Comparison of ENCODE assay signal across 8 cellular contexts in the genomic region with DNA sequence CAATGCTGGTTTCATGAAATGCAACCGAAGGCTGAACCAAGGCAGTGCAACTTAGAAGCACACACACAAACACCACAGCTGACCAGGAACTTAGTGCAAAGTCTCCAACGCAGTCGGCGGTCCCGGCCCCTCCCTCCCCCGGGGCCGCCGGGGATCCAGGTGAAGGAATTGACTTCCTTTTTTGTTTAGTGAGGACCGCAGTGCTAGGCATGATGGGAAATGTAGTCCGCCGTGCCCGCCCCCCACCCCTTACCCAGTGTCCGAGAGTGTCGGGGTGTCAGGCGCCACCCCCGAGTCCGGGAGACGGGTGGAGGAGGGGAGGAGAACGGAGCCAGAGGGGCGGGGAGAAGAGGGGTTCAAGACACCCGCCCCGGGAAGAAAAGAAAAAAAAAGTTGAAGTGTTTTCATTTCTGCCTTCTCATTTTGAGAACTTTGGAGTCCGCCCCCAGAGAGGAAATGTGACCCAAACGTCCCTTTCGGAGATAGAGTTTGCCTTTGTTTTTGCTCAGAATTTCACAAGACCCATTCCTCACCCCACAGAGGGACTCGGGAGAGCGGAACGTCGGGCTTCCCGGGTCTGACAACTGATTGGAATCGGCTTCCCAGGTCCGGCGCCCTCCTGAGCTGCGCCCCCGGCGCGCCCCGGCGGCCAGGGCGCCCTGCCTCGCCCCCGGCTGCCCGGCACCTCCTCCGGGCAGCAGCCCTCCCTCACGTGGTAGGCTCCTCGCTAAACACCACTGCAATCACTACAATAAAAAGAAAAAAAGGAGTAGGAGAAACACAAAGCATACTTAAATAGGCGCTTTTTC. TPM values are rescaled to one million over a fixed set of nuclear protein-coding genes. Genes with fewer than 3 reads are reported as not detected.
A peak's percentile ranks its signal among the peaks of the same experiment; 100 is the strongest.
DNase-seq lines count a peak whose midpoint lies in the region; ATAC-seq, FAIRE-seq and TF ChIP-seq lines count a peak whose summit lies in the region.

No MANE protein-coding gene starts in this region.

- CTCF ChIA-PET in activated CD8-positive, alpha-beta memory T cell treated with anti-CD3 and anti-CD28 coated beads, Interleukin-2, amount 10 ng/mL, durations not matched to agents 7 days and 5 days (lab: Charles Lee): interaction anchor here (0.8 to 13.4 kb wide), 14 partner anchors 10 to 449 kb away, joined by 3 to 249 read pairs (median 5); a partner anchor contains a TSS
- CTCF ChIA-PET in endothelial cell of umbilical vein (lab: Charles Lee): interaction anchor here (1.0 to 9.3 kb wide), 6 partner anchors 34 to 448 kb away, joined by 3 to 287 read pairs (median 20); no protein-coding TSS in a partner anchor

- peak overlapping the region; percentile 74 for H3K4me3 Mint-ChIP-seq in activated CD8-positive, alpha-beta memory T cell treated with anti-CD3 and anti-CD28 coated beads, Interleukin-2, amount 10 ng/mL, durations not matched to agents 7 days and 5 days
- peak overlapping the region; percentile 86 for H3K4me3 Mint-ChIP-seq in memory B cell
- H3K4me3 Mint-ChIP-seq in stimulated activated effector memory CD8-positive, alpha-beta T cell treated with anti-CD3 and anti-CD28 coated beads, Interleukin-12 subunit alpha, Interleukin-12 subunit beta, amount 100 ng/mL, for 72 hours: peak overlapping the region; percentile 83

- peak overlapping the region; percentile 81 for H3K27ac Mint-ChIP-seq in activated CD8-positive, alpha-beta memory T cell treated with anti-CD3 and anti-CD28 coated beads, Interleukin-2, amount 10 ng/mL, durations not matched to agents 7 days and 5 days
- H3K27ac Mint-ChIP-seq in memory B cell: no peak overlapping the region
- peak overlapping the region; percentile 74 for H3K27ac Mint-ChIP-seq in stimulated activated effector memory CD8-positive, alpha-beta T cell treated with anti-CD3 and anti-CD28 coated beads, Interleukin-12 subunit alpha, Interleukin-12 subunit beta, amount 100 ng/mL, for 72 hours

- no peak overlapping the region for H2AFZ ChIP-seq in endothelial cell of umbilical vein (ENCODE audit: low read depth, low read length)

- intact Hi-C loops in endothelial cell of umbilical vein (cut with micrococcal nuclease): loop anchor here (1.0 to 5.0 kb wide), 7 partner anchors 33 to 448 kb away; no protein-coding TSS in a partner anchor

- H3K36me3 Mint-ChIP-seq in activated CD8-positive, alpha-beta memory T cell treated with anti-CD3 and anti-CD28 coated beads, Interleukin-2, amount 10 ng/mL, durations not matched to agents 7 days and 5 days: no peaks in the 10 kb centered on the region
- H3K36me3 Mint-ChIP-seq in memory B cell: no peaks in the 10 kb centered on the region
- peaks cover 12% of the 10 kb centered on the region for H3K36me3 Mint-ChIP-seq in stimulated activated effector memory CD8-positive, alpha-beta T cell treated with anti-CD3 and anti-CD28 coated beads, Interleukin-12 subunit alpha, Interleukin-12 subunit beta, amount 100 ng/mL, for 72 hours

- H3K4me1 ChIP-seq in BLaER1 (peaks cover 43% of the 10 kb centered on the region), endothelial cell of umbilical vein (ENCODE audit: control insufficient read depth, extremely low read depth, insufficient read depth, low read length) (peaks cover 21% of the 10 kb centered on the region)

- TSS peak; percentile 64 for BruUV-seq in endothelial cell of umbilical vein (replicated peaks; lab: Mats Ljungman, UMichigan)

- H3K79me2 ChIP-seq in endothelial cell of umbilical vein (ENCODE audit: control insufficient read depth, insufficient read depth, low read length): peaks cover 13% of the 10 kb centered on the region

- peak; percentile 11 for TF ChIP-seq POLR2A in endothelial cell of umbilical vein (IDR thresholded peaks at IDR 0.05; ENCODE audit: low read depth, low read length)

- H3K27ac ChIP-seq in BLaER1 (peak overlapping the region; percentile 77; the same call in 1 of the 2 replicates), endothelial cell of umbilical vein (ENCODE audit: insufficient read depth, low read depth, low read length) (peak overlapping the region; percentile 91)

- no peaks in the 10 kb centered on the region for H3K9me3 Mint-ChIP-seq in activated CD8-positive, alpha-beta memory T cell treated with anti-CD3 and anti-CD28 coated beads, Interleukin-2, amount 10 ng/mL, durations not matched to agents 7 days and 5 days (ENCODE audit: low read depth)
- no peaks in the 10 kb centered on the region for H3K9me3 Mint-ChIP-seq in memory B cell
- no peaks in the 10 kb centered on the region for H3K9me3 Mint-ChIP-seq in stimulated activated effector memory CD8-positive, alpha-beta T cell treated with anti-CD3 and anti-CD28 coated beads, Interleukin-12 subunit alpha, Interleukin-12 subunit beta, amount 100 ng/mL, for 72 hours

- H4K20me1 ChIP-seq in BLaER1: peaks cover 14% of the 10 kb centered on the region; the same call in 1 of the 2 replicates
- H4K20me1 ChIP-seq in endothelial cell of umbilical vein (replicated peaks; ENCODE audit: control insufficient read depth, extremely low read depth, insufficient read depth, low read length): no peaks in the 10 kb centered on the region

- H3K4me2 ChIP-seq in BLaER1 (peak overlapping the region; percentile 100), endothelial cell of umbilical vein (ENCODE audit: insufficient read depth, low read length) (peak overlapping the region; percentile 68)

- H3K4me3 ChIP-seq in BLaER1 (peak overlapping the region; percentile 84), endothelial cell of umbilical vein (replicated peaks in 1 of 3; ENCODE audit: insufficient read depth in 1 of 3, low read depth in 1 of 3, low read length in 3 of 3) (peak overlapping the region; percentile 74 to 81 (median 79))

- no peaks in the 10 kb centered on the region for H3K36me3 ChIP-seq in BLaER1
- no peaks in the 10 kb centered on the region for H3K36me3 ChIP-seq in endothelial cell of umbilical vein (ENCODE audit: control insufficient read depth in 2 of 2, extremely low read depth in 1 of 2, insufficient read depth in 2 of 2, low read length in 2 of 2)

- H3K9ac ChIP-seq in BLaER1 (peak overlapping the region; percentile 77), endothelial cell of umbilical vein (replicated peaks; ENCODE audit: extremely low read depth, insufficient read depth, low read length) (peak overlapping the region; percentile 80)

- ATAC-seq in GM21447 (IDR thresholded peaks at IDR 0.05; ENCODE audit: unreplicated experiment): peak; percentile 24
- peak; percentile 31 for ATAC-seq in activated CD8-positive, alpha-beta memory T cell treated with anti-CD3 and anti-CD28 coated beads, Interleukin-2, amount 10 ng/mL, durations not matched to agents 7 days and 5 days
- peak; percentile 4 for ATAC-seq in memory B cell (ENCODE audit: low read depth)
- peak; percentile 62 for ATAC-seq in stimulated activated effector memory CD8-positive, alpha-beta T cell treated with anti-CD3 and anti-CD28 coated beads, Interleukin-12 subunit alpha, Interleukin-12 subunit beta, amount 100 ng/mL, for 72 hours
- no peak for ATAC-seq in HG03280 (IDR thresholded peaks at IDR 0.05; ENCODE audit: unreplicated experiment)

- peaks cover 40% of the 10 kb centered on the region for H3K27me3 ChIP-seq in BLaER1
- H3K27me3 ChIP-seq in endothelial cell of umbilical vein (ENCODE audit: control insufficient read depth in 2 of 2, insufficient read depth in 2 of 2, low read length in 2 of 2): no peaks in the 10 kb centered on the region

- dilution Hi-C loops in endothelial cell of umbilical vein (cut with MboI; ENCODE audit: extremely low pct_ligation_motif_present, low sequenced_read_pairs): no loop called here

- FAIRE-seq in endothelial cell of umbilical vein (lab: Jason Lieb, UNC): peak; percentile 87

- no peak for TF ChIP-seq CTCF in endothelial cell of umbilical vein (IDR thresholded peaks at IDR 0.05; ENCODE audit: extremely low read depth in 1 of 2, insufficient read depth in 1 of 2, low read depth in 1 of 2, low read length in 2 of 2)

- no peaks in the 10 kb centered on the region for H3K9me3 ChIP-seq in BLaER1
- H3K9me3 ChIP-seq in endothelial cell of umbilical vein (replicated peaks; ENCODE audit: control insufficient read depth, insufficient read depth, low read length): no peaks in the 10 kb centered on the region

- peaks cover 19% of the 10 kb centered on the region for H3K27me3 Mint-ChIP-seq in activated CD8-positive, alpha-beta memory T cell treated with anti-CD3 and anti-CD28 coated beads, Interleukin-2, amount 10 ng/mL, durations not matched to agents 7 days and 5 days
- H3K27me3 Mint-ChIP-seq in memory B cell: peaks cover 8% of the 10 kb centered on the region

- POLR2A ChIA-PET in endothelial cell of umbilical vein (lab: Charles Lee): interaction anchor here (2.4 to 5.6 kb wide), 2 partner anchors 33 to 36 kb away, joined by 14 to 39 read pairs; no protein-coding TSS in a partner anchor

- DNase-seq in NCI-H748 (lab: John Stamatoyannopoulos, UW; ENCODE audit: unreplicated experiment) (peak; percentile 89), endothelial cell of umbilical vein (ENCODE audit: low read depth, low spot score) (peak; percentile 84), memory B cell (ENCODE audit: low spot score in 2 of 2) (peak; percentile 31 to 50)
- peak; percentile 86 for DNase-seq in activated CD8-positive, alpha-beta memory T cell treated with anti-CD3 and anti-CD28 coated beads, Interleukin-2, amount 10 ng/mL, durations not matched to agents 7 days and 5 days
- peak; percentile 48 to 79 for DNase-seq in stimulated activated effector memory CD8-positive, alpha-beta T cell treated with anti-CD3 and anti-CD28 coated beads, Interleukin-12 subunit alpha, Interleukin-12 subunit beta, amount 100 ng/mL, for 72 hours (ENCODE audit: low spot score in 2 of 2)

- no peaks in the 10 kb centered on the region for H3K9me1 ChIP-seq in endothelial cell of umbilical vein (replicated peaks; ENCODE audit: control insufficient read depth, extremely low read depth, insufficient read depth, low read length)

- H3K4me1 Mint-ChIP-seq in activated CD8-positive, alpha-beta memory T cell treated with anti-CD3 and anti-CD28 coated beads, Interleukin-2, amount 10 ng/mL, durations not matched to agents 7 days and 5 days: peaks cover 15% of the 10 kb centered on the region
- peaks cover 2% of the 10 kb centered on the region for H3K4me1 Mint-ChIP-seq in memory B cell
- H3K4me1 Mint-ChIP-seq in stimulated activated effector memory CD8-positive, alpha-beta T cell treated with anti-CD3 and anti-CD28 coated beads, Interleukin-12 subunit alpha, Interleukin-12 subunit beta, amount 100 ng/mL, for 72 hours: peaks cover 11% of the 10 kb centered on the region

RNA-seq across cellular contexts. Expression of a gene that starts 2.0 kb away (rescaled TPM):
- 1 to 10 TPM; 4.9 to 6.1 TPM for total RNA-seq in activated CD8-positive, alpha-beta memory T cell treated with anti-CD3 and anti-CD28 coated beads, Interleukin-2, amount 10 ng/mL, durations not matched to agents 7 days and 5 days
- 12.3 and 13.3 TPM in 2 replicates for total RNA-seq in endothelial cell of umbilical vein
- 5.3 and 9.2 TPM in 2 replicates for polyA plus RNA-seq in endothelial cell of umbilical vein
- polyA plus RNA-seq in endothelial cell of umbilical vein (2011; cell fraction: cytosol; rRNA removed): 1.2 and 2.4 TPM in 2 replicates
- 1.7 and 1.8 TPM in 2 replicates for polyA plus RNA-seq in endothelial cell of umbilical vein (2011; cell fraction: nucleus; rRNA removed)
- 1.8 and 3.9 TPM in 2 replicates for polyA plus RNA-seq in endothelial cell of umbilical vein (2012)
- polyA minus RNA-seq in endothelial cell of umbilical vein: 2.7 and 3.1 TPM in 2 replicates
- polyA minus RNA-seq in endothelial cell of umbilical vein (2011; cell fraction: cytosol; rRNA and poly(A)+ RNA removed): 51.2 TPM
- 1.6 and 5.1 TPM in 2 replicates for polyA minus RNA-seq in endothelial cell of umbilical vein (2011; cell fraction: nucleus; rRNA and poly(A)+ RNA removed)
